1 cellular context compared by ENCODE assay signal in the genomic region with DNA sequence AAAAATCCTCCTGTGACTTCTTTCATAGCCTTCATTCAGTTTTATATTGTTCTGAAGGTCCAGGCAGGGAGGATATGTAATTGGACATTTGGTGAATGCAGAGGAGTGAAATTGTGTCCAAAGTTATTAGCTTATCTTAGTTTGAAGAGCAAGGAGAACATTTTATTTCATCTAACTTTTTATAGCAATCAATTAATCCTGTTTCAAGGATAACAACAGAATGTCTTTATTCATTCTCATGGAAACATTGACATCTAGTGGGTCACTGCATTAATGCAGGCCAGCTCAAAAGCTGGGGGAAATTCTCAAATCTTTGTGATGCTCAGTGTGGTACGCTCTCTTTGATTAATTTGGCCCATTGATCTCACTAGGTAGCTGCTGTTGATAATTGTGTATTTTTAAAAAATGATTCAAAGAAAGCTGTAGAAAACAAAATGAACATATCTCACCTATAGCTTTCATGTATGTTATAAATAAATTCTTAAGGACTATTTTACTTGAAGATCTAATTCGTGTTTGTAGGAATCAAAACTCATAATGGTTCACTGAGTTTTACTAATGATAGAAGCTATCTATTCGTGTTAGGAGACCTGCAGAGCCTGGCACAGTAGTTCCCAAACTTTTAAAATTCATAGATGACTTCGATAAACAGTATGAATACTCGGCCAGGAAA.
TF ChIP-seq lines count a peak whose summit lies in the region.

No MANE protein-coding gene starts in this region.

TF ChIP-seq in K562, 482 proteins besides CTCF, POLR2A, EP300 and RAD21 (continued from another document):
- TF ChIP-seq, protein P1, sequence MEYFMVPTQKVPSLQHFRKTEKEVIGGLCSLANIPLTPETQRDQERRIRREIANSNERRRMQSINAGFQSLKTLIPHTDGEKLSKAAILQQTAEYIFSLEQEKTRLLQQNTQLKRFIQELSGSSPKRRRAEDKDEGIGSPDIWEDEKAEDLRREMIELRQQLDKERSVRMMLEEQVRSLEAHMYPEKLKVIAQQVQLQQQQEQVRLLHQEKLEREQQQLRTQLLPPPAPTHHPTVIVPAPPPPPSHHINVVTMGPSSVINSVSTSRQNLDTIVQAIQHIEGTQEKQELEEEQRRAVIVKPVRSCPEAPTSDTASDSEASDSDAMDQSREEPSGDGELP (CRISPR knock-in tag; IDR thresholded peaks at IDR 0.05; ENCODE audit: borderline replicate concordance): no peak
- TF ChIP-seq ZKSCAN3 (CRISPR knock-in tag; IDR thresholded peaks at IDR 0.05): no peak
- TF ChIP-seq, protein P2, sequence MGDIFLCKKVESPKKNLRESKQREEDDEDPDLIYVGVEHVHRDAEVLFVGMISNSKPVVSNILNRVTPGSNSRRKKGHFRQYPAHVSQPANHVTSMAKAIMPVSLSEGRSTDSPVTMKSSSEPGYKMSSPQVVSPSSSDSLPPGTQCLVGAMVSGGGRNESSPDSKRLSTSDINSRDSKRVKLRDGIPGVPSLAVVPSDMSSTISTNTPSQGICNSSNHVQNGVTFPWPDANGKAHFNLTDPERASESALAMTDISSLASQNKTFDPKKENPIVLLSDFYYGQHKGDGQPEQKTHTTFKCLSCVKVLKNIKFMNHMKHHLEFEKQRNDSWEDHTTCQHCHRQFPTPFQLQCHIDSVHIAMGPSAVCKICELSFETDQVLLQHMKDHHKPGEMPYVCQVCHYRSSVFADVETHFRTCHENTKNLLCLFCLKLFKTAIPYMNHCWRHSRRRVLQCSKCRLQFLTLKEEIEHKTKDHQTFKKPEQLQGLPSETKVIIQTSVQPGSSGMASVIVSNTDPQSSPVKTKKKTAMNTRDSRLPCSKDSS (IDR thresholded peaks at IDR 0.05; ENCODE audit: low read depth, partially characterized antibody): no peak
- TF ChIP-seq SMC3 (conservative IDR thresholded peaks at IDR 0.05; ENCODE audit: insufficient read depth, low read depth, low read length): peak; percentile 67
- no peak for TF ChIP-seq ZNF408 (CRISPR knock-in tag; IDR thresholded peaks at IDR 0.05; ENCODE audit: low read depth)
- no peak for TF ChIP-seq ZNF274 (IDR thresholded peaks at IDR 0.05; ENCODE audit: borderline replicate concordance, low read depth, low read length)
- TF ChIP-seq BRCA1 (IDR thresholded peaks at IDR 0.05): no peak
- TF ChIP-seq BRCA1 (CRISPR knock-in tag; IDR thresholded peaks at IDR 0.05): no peak
- no peak for TF ChIP-seq ETV5 (CRISPR knock-in tag; IDR thresholded peaks at IDR 0.05; ENCODE audit: low read depth)
- no peak for TF ChIP-seq ILK (tag; IDR thresholded peaks at IDR 0.05; ENCODE audit: borderline replicate concordance, low read depth)
- TF ChIP-seq, protein P3, sequence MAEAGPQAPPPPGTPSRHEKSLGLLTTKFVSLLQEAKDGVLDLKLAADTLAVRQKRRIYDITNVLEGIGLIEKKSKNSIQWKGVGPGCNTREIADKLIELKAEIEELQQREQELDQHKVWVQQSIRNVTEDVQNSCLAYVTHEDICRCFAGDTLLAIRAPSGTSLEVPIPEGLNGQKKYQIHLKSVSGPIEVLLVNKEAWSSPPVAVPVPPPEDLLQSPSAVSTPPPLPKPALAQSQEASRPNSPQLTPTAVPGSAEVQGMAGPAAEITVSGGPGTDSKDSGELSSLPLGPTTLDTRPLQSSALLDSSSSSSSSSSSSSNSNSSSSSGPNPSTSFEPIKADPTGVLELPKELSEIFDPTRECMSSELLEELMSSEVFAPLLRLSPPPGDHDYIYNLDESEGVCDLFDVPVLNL (CRISPR knock-in tag; IDR thresholded peaks at IDR 0.05; ENCODE audit: low read depth): no peak
- TF ChIP-seq, protein P4, sequence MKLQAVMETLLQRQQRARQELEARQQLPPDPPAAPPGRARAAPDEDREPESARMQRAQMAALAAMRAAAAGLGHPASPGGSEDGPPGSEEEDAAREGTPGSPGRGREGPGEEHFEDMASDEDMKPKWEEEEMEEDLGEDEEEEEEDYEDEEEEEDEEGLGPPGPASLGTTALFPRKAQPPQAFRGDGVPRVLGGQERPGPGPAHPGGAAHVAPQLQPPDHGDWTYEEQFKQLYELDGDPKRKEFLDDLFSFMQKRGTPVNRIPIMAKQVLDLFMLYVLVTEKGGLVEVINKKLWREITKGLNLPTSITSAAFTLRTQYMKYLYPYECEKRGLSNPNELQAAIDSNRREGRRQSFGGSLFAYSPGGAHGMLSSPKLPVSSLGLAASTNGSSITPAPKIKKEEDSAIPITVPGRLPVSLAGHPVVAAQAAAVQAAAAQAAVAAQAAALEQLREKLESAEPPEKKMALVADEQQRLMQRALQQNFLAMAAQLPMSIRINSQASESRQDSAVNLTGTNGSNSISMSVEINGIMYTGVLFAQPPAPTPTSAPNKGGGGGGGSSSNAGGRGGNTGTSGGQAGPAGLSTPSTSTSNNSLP (IDR thresholded peaks at IDR 0.05; ENCODE audit: borderline replicate concordance, low read depth, low read length): peak; percentile 83; the same call in 1 of the 2 replicates
- TF ChIP-seq ZNF232 (CRISPR knock-in tag; IDR thresholded peaks at IDR 0.05): no peak
- TF ChIP-seq ZBTB8A (IDR thresholded peaks at IDR 0.05; ENCODE audit: partially characterized antibody): no peak
- TF ChIP-seq, protein P5, sequence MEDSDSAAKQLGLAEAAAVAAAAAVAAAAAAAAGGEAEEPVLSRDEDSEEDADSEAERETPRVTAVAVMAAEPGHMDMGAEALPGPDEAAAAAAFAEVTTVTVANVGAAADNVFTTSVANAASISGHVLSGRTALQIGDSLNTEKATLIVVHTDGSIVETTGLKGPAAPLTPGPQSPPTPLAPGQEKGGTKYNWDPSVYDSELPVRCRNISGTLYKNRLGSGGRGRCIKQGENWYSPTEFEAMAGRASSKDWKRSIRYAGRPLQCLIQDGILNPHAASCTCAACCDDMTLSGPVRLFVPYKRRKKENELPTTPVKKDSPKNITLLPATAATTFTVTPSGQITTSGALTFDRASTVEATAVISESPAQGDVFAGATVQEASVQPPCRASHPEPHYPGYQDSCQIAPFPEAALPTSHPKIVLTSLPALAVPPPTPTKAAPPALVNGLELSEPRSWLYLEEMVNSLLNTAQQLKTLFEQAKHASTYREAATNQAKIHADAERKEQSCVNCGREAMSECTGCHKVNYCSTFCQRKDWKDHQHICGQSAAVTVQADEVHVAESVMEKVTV (CRISPR knock-in tag; IDR thresholded peaks at IDR 0.05): peak; percentile 85
